Comparison of ENCODE assay signal across 1 cellular context in the genomic region with DNA sequence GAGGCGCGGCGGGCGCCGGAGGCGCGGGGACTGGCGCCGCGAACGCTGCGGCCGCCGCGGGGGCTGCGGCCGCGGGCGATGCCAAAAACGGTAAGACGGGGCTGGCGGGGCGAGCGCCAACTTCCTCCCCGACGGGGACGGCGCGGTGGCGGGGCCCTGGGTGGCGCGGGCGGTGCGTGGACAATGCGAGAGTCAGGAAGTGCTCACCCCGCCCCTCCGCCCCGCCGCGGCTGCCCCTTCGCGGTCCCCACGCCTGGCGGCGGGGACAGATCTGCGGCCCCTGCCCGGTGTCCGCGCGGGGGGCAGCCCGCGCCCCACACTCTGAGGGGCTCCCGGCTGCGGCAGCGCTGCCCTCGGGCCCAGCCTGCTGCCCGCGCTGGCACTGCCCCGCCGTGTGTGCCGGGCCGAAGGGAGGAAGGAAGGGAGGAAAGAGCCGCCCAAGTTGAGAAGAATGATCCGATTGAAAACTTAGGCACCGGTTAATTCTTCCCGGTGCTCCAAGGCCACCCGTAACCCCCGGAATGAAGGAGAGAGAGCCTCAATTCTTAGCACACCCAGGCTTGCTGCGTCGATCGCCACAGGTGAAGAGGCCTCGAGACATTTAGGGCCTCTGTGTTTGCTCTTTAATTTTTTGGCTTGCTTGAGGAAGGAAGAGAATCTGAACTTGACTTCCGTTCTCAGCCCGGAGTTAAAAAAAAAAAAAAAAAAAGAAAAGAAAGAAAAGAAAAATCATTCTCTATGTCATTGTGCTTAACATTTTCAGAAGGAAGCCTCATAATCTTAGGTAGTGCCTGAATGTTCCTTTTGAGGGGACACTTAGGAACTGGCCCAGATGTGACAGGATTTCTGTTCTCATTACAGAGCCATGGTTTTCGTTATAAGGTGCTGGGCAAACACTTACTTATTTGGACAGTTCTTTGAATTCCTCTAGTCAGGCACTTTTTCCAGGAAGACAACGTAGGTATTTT.
TF ChIP-seq lines count a peak whose summit lies in the region.

No MANE protein-coding gene starts in this region.

TF ChIP-seq in HCT116, 20 proteins besides CTCF, POLR2A, EP300 and RAD21 (continued from another document):
- TF ChIP-seq, protein P1, sequence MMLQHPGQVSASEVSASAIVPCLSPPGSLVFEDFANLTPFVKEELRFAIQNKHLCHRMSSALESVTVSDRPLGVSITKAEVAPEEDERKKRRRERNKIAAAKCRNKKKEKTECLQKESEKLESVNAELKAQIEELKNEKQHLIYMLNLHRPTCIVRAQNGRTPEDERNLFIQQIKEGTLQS (IDR thresholded peaks at IDR 0.05) = no peak
- TF ChIP-seq JUND (IDR thresholded peaks at IDR 0.05) = no peak
- TF ChIP-seq ZFX (IDR thresholded peaks at IDR 0.05) = peak; percentile 28; the same call in 1 of the 2 replicates
- TF ChIP-seq ZNF274 (IDR thresholded peaks at IDR 0.05; ENCODE audit: low read depth, low read length) = no peak
- no peak for TF ChIP-seq EZH2 (IDR thresholded peaks at IDR 0.05)
